Comparison of ENCODE assay signal across 20 cellular contexts in the genomic region with DNA sequence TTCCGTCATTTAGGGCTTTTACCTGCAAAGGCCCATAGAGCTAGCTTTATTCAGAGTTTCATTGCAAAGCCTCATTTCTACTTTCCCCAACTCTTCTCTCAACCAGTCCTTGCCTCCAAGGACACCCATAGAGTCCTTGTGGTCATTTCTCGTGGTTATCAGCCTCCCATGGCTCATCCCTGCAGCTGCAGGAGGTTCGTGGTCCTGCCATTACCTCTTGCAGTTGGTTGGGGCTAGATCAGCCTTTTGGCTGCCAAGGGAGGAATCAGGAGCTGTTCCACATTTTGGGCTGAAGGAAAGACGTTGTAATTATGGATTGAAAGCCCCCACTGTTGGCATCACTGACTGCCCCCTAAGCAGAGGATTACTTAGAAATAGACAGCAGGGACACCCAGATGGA.
A peak's percentile ranks its signal among the peaks of the same experiment; 100 is the strongest.
DNase-seq lines count a peak whose midpoint lies in the region; ATAC-seq lines count a peak whose summit lies in the region.
"Had no signal": no experiment of that assay in that cellular context is flagged by ENCODE, and none has a peak within 500 bp of the region (broad histone marks: within the 10 kb centered on the region; RNA-seq: fewer than 3 reads in every experiment).

No MANE protein-coding gene starts in this region.

- peaks cover 38% of the 10 kb centered on the region for H3K4me1 ChIP-seq in thymus (ENCODE audit: control insufficient read depth, insufficient read depth, low read length)
- H3K4me1 ChIP-seq: Peyer's patch had no signal

- H3K4me1 Mint-ChIP-seq in activated naive CD8-positive, alpha-beta T cell (ENCODE audit: low read depth), result peaks cover 47% of the 10 kb centered on the region
- peaks cover 31% of the 10 kb centered on the region for H3K4me1 Mint-ChIP-seq in activated naive CD8-positive, alpha-beta T cell treated with anti-CD3 and anti-CD28 coated beads for 36 hours
- peaks cover 28% of the 10 kb centered on the region for H3K4me1 Mint-ChIP-seq in T-helper 17 cell
- H3K4me1 Mint-ChIP-seq: CD14-positive monocyte had no signal

- H3K27ac Mint-ChIP-seq in activated naive CD8-positive, alpha-beta T cell, result peak overlapping the region; percentile 93
- no peak overlapping the region for H3K27ac Mint-ChIP-seq in activated naive CD8-positive, alpha-beta T cell treated with anti-CD3 and anti-CD28 coated beads for 36 hours
- H3K27ac Mint-ChIP-seq in T-helper 17 cell, result peak overlapping the region; percentile 95
- H3K27ac Mint-ChIP-seq: H9 had no signal

- peaks cover 23% of the 10 kb centered on the region for H3K9me3 ChIP-seq in KOPT-K1 (ENCODE audit: insufficient read depth, low read length, poor library complexity, severe bottlenecking)
- no peaks in the 10 kb centered on the region for H3K9me3 ChIP-seq in T-helper 17 cell (ENCODE audit: control insufficient read depth, low read length, poor library complexity, severe bottlenecking)
- no peaks in the 10 kb centered on the region for H3K9me3 ChIP-seq in thymus (ENCODE audit: control insufficient read depth)
- H3K9me3 ChIP-seq: Peyer's patch had no signal

- H3K36me3 Mint-ChIP-seq in activated naive CD8-positive, alpha-beta T cell, result peaks cover 7% of the 10 kb centered on the region
- peaks cover 2% of the 10 kb centered on the region for H3K36me3 Mint-ChIP-seq in activated naive CD8-positive, alpha-beta T cell treated with anti-CD3 and anti-CD28 coated beads for 36 hours
- H3K36me3 Mint-ChIP-seq in T-helper 17 cell (ENCODE audit: low read depth), result no peaks in the 10 kb centered on the region
- H3K36me3 Mint-ChIP-seq: CD14-positive monocyte had no signal

- H3K36me3 ChIP-seq in KOPT-K1 (ENCODE audit: insufficient read depth, low read length) (no peaks in the 10 kb centered on the region), thymus (ENCODE audit: control insufficient read depth, insufficient read depth) (no peaks in the 10 kb centered on the region)
- H3K36me3 ChIP-seq: Peyer's patch had no signal

- ATAC-seq in T-helper 17 cell, result no peak

- H3K4me3 ChIP-seq in thymus (ENCODE audit: low read length), result no peak overlapping the region
- H3K4me3 ChIP-seq: Peyer's patch, SK-N-MC had no signal

- H3K27me3 ChIP-seq in thymus (ENCODE audit: control insufficient read depth, insufficient read depth), result no peaks in the 10 kb centered on the region
- H3K27me3 ChIP-seq: Peyer's patch had no signal

- no peaks in the 10 kb centered on the region for H3K27me3 Mint-ChIP-seq in activated naive CD8-positive, alpha-beta T cell
- H3K27me3 Mint-ChIP-seq in activated naive CD8-positive, alpha-beta T cell treated with anti-CD3 and anti-CD28 coated beads for 36 hours, result no peaks in the 10 kb centered on the region
- H3K27me3 Mint-ChIP-seq in T-helper 17 cell, result peaks cover 8% of the 10 kb centered on the region

- peak overlapping the region; percentile 99 for H3K27ac ChIP-seq in KOPT-K1 (ENCODE audit: low read depth, low read length, poor library complexity, severe bottlenecking)
- H3K27ac ChIP-seq in thymus (ENCODE audit: low read depth), result peak overlapping the region; percentile 81
- H3K27ac ChIP-seq: SK-N-MC had no signal

- H3K4me3 Mint-ChIP-seq in activated naive CD8-positive, alpha-beta T cell, result peak overlapping the region; percentile 78
- no peak overlapping the region for H3K4me3 Mint-ChIP-seq in activated naive CD8-positive, alpha-beta T cell treated with anti-CD3 and anti-CD28 coated beads for 36 hours
- no peak overlapping the region for H3K4me3 Mint-ChIP-seq in T-helper 17 cell
- H3K4me3 Mint-ChIP-seq: CD14-positive monocyte, H9 had no signal

- H3K9me3 Mint-ChIP-seq in activated naive CD8-positive, alpha-beta T cell (ENCODE audit: low read depth), result no peaks in the 10 kb centered on the region
- no peaks in the 10 kb centered on the region for H3K9me3 Mint-ChIP-seq in activated naive CD8-positive, alpha-beta T cell treated with anti-CD3 and anti-CD28 coated beads for 36 hours
- H3K9me3 Mint-ChIP-seq: H9 had no signal

- WGBS in thymus, result 79% methylated on average over 4 of the region's 4 CpGs

- DNase-seq in activated naive CD8-positive, alpha-beta T cell treated with anti-CD3 and anti-CD28 coated beads for 36 hours, result no peak
- DNase-seq in T-helper 17 cell, result no peak
- DNase-seq in DMS114 treated with DMSO at 0.1 percent for 48 hours (lab: John Stamatoyannopoulos, UW; ENCODE audit: unreplicated experiment), result no peak
- DNase-seq in cerebellar cortex (ENCODE audit: low spot score), result no peak
- DNase-seq: ACHN, AML-193, DMS79, H9, IMR-90, NCI-H1436, NCI-H2081 treated with DMSO at 0.1 percent for 48 hours, NCI-H510A, NCI-H82, Peyer's patch, Right ventricle myocardium superior had no signal
